Comparison of ENCODE assay signal across 9 cellular contexts in genomic region chr17:81713004-81713555, GRCh38. TPM values are rescaled to one million over a fixed set of nuclear protein-coding genes. Genes with fewer than 3 reads are reported as not detected.
DNase-seq lines count a peak whose midpoint lies in the region; ATAC-seq and TF ChIP-seq lines count a peak whose summit lies in the region.
"Had no signal": no experiment of that assay in that cellular context is flagged by ENCODE, and none has a peak within 500 bp of the region (broad histone marks: within the 10 kb centered on the region; RNA-seq: fewer than 3 reads in every experiment).

No MANE protein-coding gene starts in this region.

- CTCF ChIA-PET in activated CD4-positive, alpha-beta T cell treated with anti-CD3 and anti-CD28 coated beads, Interleukin-2, amount 10 ng/mL, durations not matched to agents 7 days and 5 days (lab: Charles Lee) = interaction anchor here (0.6 to 1.4 kb wide), 2 partner anchors 34 to 134 kb away, joined by 3 to 4 read pairs; no protein-coding TSS in a partner anchor

- H3K4me1 Mint-ChIP-seq in activated CD4-positive, alpha-beta T cell treated with anti-CD3 and anti-CD28 coated beads, Interleukin-2, amount 10 ng/mL, durations not matched to agents 7 days and 5 days = peaks cover 28% of the 10 kb centered on the region

- H3K9me3 Mint-ChIP-seq in activated CD4-positive, alpha-beta T cell treated with anti-CD3 and anti-CD28 coated beads, Interleukin-2, amount 10 ng/mL, durations not matched to agents 7 days and 5 days = no peaks in the 10 kb centered on the region
- H3K9me3 Mint-ChIP-seq in activated naive CD4-positive, alpha-beta T cell treated with anti-CD3 and anti-CD28 coated beads, Interleukin-2, amount 50 U/mL, for 72 hours = no peaks in the 10 kb centered on the region

- peak overlapping the region; percentile 46 for H3K27ac ChIP-seq in layer of hippocampus (ENCODE audit: low read depth, low read length)
- H3K27ac ChIP-seq in testis = peak overlapping the region in 1 of 2 donors; percentile 24
- H3K27ac ChIP-seq: thyroid gland had no signal

- H3K27me3 ChIP-seq in layer of hippocampus (ENCODE audit: control insufficient read depth, insufficient read depth, low read length) = no peaks in the 10 kb centered on the region
- no peaks in the 10 kb centered on the region for H3K27me3 ChIP-seq in testis
- H3K27me3 ChIP-seq: thyroid gland had no signal

- POLR2A ChIA-PET in activated CD4-positive, alpha-beta T cell treated with anti-CD3 and anti-CD28 coated beads, Interleukin-2, amount 10 ng/mL, durations not matched to agents 7 days and 5 days (lab: Charles Lee) = no interaction called here

- no peaks in the 10 kb centered on the region for H3K9me3 ChIP-seq in testis
- H3K9me3 ChIP-seq: thyroid gland had no signal

- H3K36me3 Mint-ChIP-seq in activated CD4-positive, alpha-beta T cell treated with anti-CD3 and anti-CD28 coated beads, Interleukin-2, amount 10 ng/mL, durations not matched to agents 7 days and 5 days (ENCODE audit: low read depth) = peaks cover 5% of the 10 kb centered on the region
- H3K36me3 Mint-ChIP-seq in activated naive CD4-positive, alpha-beta T cell treated with anti-CD3 and anti-CD28 coated beads, Interleukin-2, amount 50 U/mL, for 72 hours = peaks cover 0 to 5% of the 10 kb centered on the region in 2 donors

- H3K36me3 ChIP-seq in testis (ENCODE audit: low read depth, missing control alignments) = no peaks in the 10 kb centered on the region
- H3K36me3 ChIP-seq: thyroid gland had no signal

- ATAC-seq in activated naive CD4-positive, alpha-beta T cell treated with anti-CD3 and anti-CD28 coated beads, Interleukin-2, amount 50 U/mL, for 72 hours = no peak
- no peak for ATAC-seq in GM18907 (IDR thresholded peaks at IDR 0.05; ENCODE audit: unreplicated experiment)
- no peak for ATAC-seq in GM21529 (IDR thresholded peaks at IDR 0.05; ENCODE audit: unreplicated experiment)

- H3K4me3 ChIP-seq in testis = peak overlapping the region; percentile 74 to 77

- intact Hi-C loops in testis (cut with DNase I; ENCODE audit: low total_unique reads) = no loop called here

- no peaks in the 10 kb centered on the region for H3K27me3 Mint-ChIP-seq in activated CD4-positive, alpha-beta T cell treated with anti-CD3 and anti-CD28 coated beads, Interleukin-2, amount 10 ng/mL, durations not matched to agents 7 days and 5 days

- no peak for DNase-seq in activated CD4-positive, alpha-beta T cell treated with anti-CD3 and anti-CD28 coated beads, Interleukin-2, amount 10 ng/mL, durations not matched to agents 7 days and 5 days
- DNase-seq in activated CD4-positive, alpha-beta T cell treated with anti-CD3 and anti-CD28 coated beads for 48 hours = no peak
- DNase-seq in activated naive CD4-positive, alpha-beta T cell treated with anti-CD3 and anti-CD28 coated beads, Interleukin-2, amount 50 U/mL, for 72 hours (ENCODE audit: low spot score in 2 of 2) = no peak
- no peak for DNase-seq in testis
- no peak for DNase-seq in Ammon's horn (ENCODE audit: low spot score)

- no peak for TF ChIP-seq POLR2A in testis (IDR thresholded peaks at IDR 0.05)

- TF ChIP-seq CTCF in testis (IDR thresholded peaks at IDR 0.05) = no peak

- peak overlapping the region; percentile 60 for H3K27ac Mint-ChIP-seq in activated CD4-positive, alpha-beta T cell treated with anti-CD3 and anti-CD28 coated beads, Interleukin-2, amount 10 ng/mL, durations not matched to agents 7 days and 5 days
- peak overlapping the region; percentile 85 to 92 for H3K27ac Mint-ChIP-seq in activated naive CD4-positive, alpha-beta T cell treated with anti-CD3 and anti-CD28 coated beads, Interleukin-2, amount 50 U/mL, for 72 hours

- 7 to 13% methylated on average over 12 to 18 of the region's 18 CpGs for WGBS in testis, 2 donors

- peak overlapping the region; percentile 81 for H3K4me3 Mint-ChIP-seq in activated CD4-positive, alpha-beta T cell treated with anti-CD3 and anti-CD28 coated beads, Interleukin-2, amount 10 ng/mL, durations not matched to agents 7 days and 5 days

- H3K4me1 ChIP-seq in testis = peaks cover 30% of the 10 kb centered on the region

RNA-seq across cellular contexts. Expression of gene SLC25A10, which starts 1.0 kb away (rescaled TPM):
- 10 to 100 TPM; 29.2 to 32.4 TPM for total RNA-seq in activated CD4-positive, alpha-beta T cell treated with anti-CD3 and anti-CD28 coated beads, Interleukin-2, amount 10 ng/mL, durations not matched to agents 7 days and 5 days
- total RNA-seq in activated naive CD4-positive, alpha-beta T cell treated with anti-CD3 and anti-CD28 coated beads, Interleukin-2, amount 50 U/mL, for 72 hours = 10 to 100 TPM; 23.0 to 27.8 TPM
- total RNA-seq in testis = 10 to 100 TPM; 30.0 to 42.0 TPM
- 51.4 TPM for polyA plus RNA-seq in testis (ENCODE audit: insufficient read depth, low read depth, low replicate concordance)

RNA-seq across cellular contexts. Expression of gene MRPL12, which starts 9.9 kb away (rescaled TPM):
- total RNA-seq in activated CD4-positive, alpha-beta T cell treated with anti-CD3 and anti-CD28 coated beads, Interleukin-2, amount 10 ng/mL, durations not matched to agents 7 days and 5 days = 10 to 100 TPM; 52.7 to 62.3 TPM
- 100 to 1,000 TPM in 1 of 2 donors, 10 to 100 TPM in 1; 61.8 to 105 TPM for total RNA-seq in activated naive CD4-positive, alpha-beta T cell treated with anti-CD3 and anti-CD28 coated beads, Interleukin-2, amount 50 U/mL, for 72 hours
- total RNA-seq in testis = 10 to 100 TPM; 57.2 to 58.0 TPM
- 54.7 TPM for polyA plus RNA-seq in testis (ENCODE audit: insufficient read depth, low read depth, low replicate concordance)

RNA-seq across cellular contexts. Expression of gene HGS, which starts 29.3 kb away (rescaled TPM):
- total RNA-seq in activated CD4-positive, alpha-beta T cell treated with anti-CD3 and anti-CD28 coated beads, Interleukin-2, amount 10 ng/mL, durations not matched to agents 7 days and 5 days = 100 to 1,000 TPM; 121 to 128 TPM
- 100 to 1,000 TPM; 111 to 168 TPM for total RNA-seq in activated naive CD4-positive, alpha-beta T cell treated with anti-CD3 and anti-CD28 coated beads, Interleukin-2, amount 50 U/mL, for 72 hours
- 100 to 1,000 TPM; 154 to 160 TPM for total RNA-seq in testis
- 182 TPM for polyA plus RNA-seq in testis (ENCODE audit: insufficient read depth, low read depth, low replicate concordance)

RNA-seq across cellular contexts. Expression of gene ARL16, which starts 29.5 kb away (rescaled TPM):
- 10 to 100 TPM; 35.4 to 42.1 TPM for total RNA-seq in activated CD4-positive, alpha-beta T cell treated with anti-CD3 and anti-CD28 coated beads, Interleukin-2, amount 10 ng/mL, durations not matched to agents 7 days and 5 days
- total RNA-seq in activated naive CD4-positive, alpha-beta T cell treated with anti-CD3 and anti-CD28 coated beads, Interleukin-2, amount 50 U/mL, for 72 hours = 10 to 100 TPM; 12.6 to 30.6 TPM
- total RNA-seq in testis = 10 to 100 TPM; 35.7 to 44.2 TPM
- 55.8 TPM for polyA plus RNA-seq in testis (ENCODE audit: insufficient read depth, low read depth, low replicate concordance)

RNA-seq across cellular contexts. Expression of gene CCDC137, which starts 46.5 kb away (rescaled TPM):
- 10 to 100 TPM; 30.2 to 33.8 TPM for total RNA-seq in activated CD4-positive, alpha-beta T cell treated with anti-CD3 and anti-CD28 coated beads, Interleukin-2, amount 10 ng/mL, durations not matched to agents 7 days and 5 days
- 10 to 100 TPM; 35.0 to 38.7 TPM for total RNA-seq in activated naive CD4-positive, alpha-beta T cell treated with anti-CD3 and anti-CD28 coated beads, Interleukin-2, amount 50 U/mL, for 72 hours
- 10 to 100 TPM; 19.0 to 19.9 TPM for total RNA-seq in testis
- 18.6 TPM for polyA plus RNA-seq in testis (ENCODE audit: insufficient read depth, low read depth, low replicate concordance)
